ENCODE assay signal across 20 cellular contexts in genomic region chr10:52950578-52950977, GRCh38.
DNase-seq lines count a peak whose midpoint lies in the region; ATAC-seq and TF ChIP-seq lines count a peak whose summit lies in the region.
"Had no signal": no experiment of that assay in that cellular context is flagged by ENCODE, and none has a peak within 500 bp of the region (broad histone marks: within the 10 kb centered on the region; RNA-seq: fewer than 3 reads in every experiment).

No MANE protein-coding gene starts in this region.

- no peaks in the 10 kb centered on the region for H3K9me2 ChIP-seq in PC-3 (replicated peaks; ENCODE audit: low read length)

- H3K27me3 ChIP-seq in PC-3 (ENCODE audit: low read length) = no peaks in the 10 kb centered on the region
- H3K27me3 ChIP-seq in effector memory CD4-positive, alpha-beta T cell (replicated peaks; ENCODE audit: control insufficient read depth, insufficient read depth, low read length, poor library complexity, severe bottlenecking) = no peaks in the 10 kb centered on the region

- no peaks in the 10 kb centered on the region for H3K79me2 ChIP-seq in PC-3 (ENCODE audit: low read length)

- no peak overlapping the region for H3K4me2 ChIP-seq in PC-3 (ENCODE audit: low read length)

- no TSS peak for BruUV-seq in PC-3 (replicated peaks; lab: Mats Ljungman, UMichigan)

- ATAC-seq in PC-3 = no peak

- H3K9me3 ChIP-seq in PC-3 (ENCODE audit: low read length) = no peaks in the 10 kb centered on the region
- H3K9me3 ChIP-seq in effector memory CD4-positive, alpha-beta T cell (ENCODE audit: control insufficient read depth, low read length) = no peaks in the 10 kb centered on the region

- POLR2A ChIA-PET in PC-3 (lab: Charles Lee; ENCODE audit: unreplicated experiment) = no interaction called here

- H3K4me3 ChIP-seq in GM12875 (ENCODE audit: low read depth, low read length) = no peak overlapping the region
- H3K4me3 ChIP-seq in PC-3 (ENCODE audit: low read length) = no peak overlapping the region
- no peak overlapping the region for H3K4me3 ChIP-seq in epithelial cell of proximal tubule (ENCODE audit: low read depth, low read length)
- no peak overlapping the region for H3K4me3 ChIP-seq in effector memory CD4-positive, alpha-beta T cell (ENCODE audit: insufficient read depth, low read depth, low read length, poor library complexity, severe bottlenecking)
- H3K4me3 ChIP-seq: SK-N-MC had no signal

- TF ChIP-seq CTCF in GM12875 (IDR thresholded peaks at IDR 0.05; ENCODE audit: borderline replicate concordance, insufficient read depth, low read depth, low read length) (0 out of 2 replicates have a peak, but pooled peaks have one; percentile 8), PC-3 (conservative IDR thresholded peaks at IDR 0.05; ENCODE audit: low read depth, low read length) (no peak; the same call in 1 of the 2 replicates), epithelial cell of proximal tubule (conservative IDR thresholded peaks at IDR 0.05; ENCODE audit: low read depth, low read length) (peak; percentile 18)

- intact Hi-C loops in PC-3 (cut with micrococcal nuclease) (loop anchor here (1.0 to 5.0 kb wide), 7 partner anchors 66 to 1252 kb away; no protein-coding TSS in a partner anchor), posterior vena cava (cut with DNase I) (no loop called here), head of caudate nucleus (cut with DNase I) (no loop called here)

- H3K36me3 ChIP-seq in PC-3 (ENCODE audit: low read depth, low read length) = no peaks in the 10 kb centered on the region
- H3K36me3 ChIP-seq in effector memory CD4-positive, alpha-beta T cell (ENCODE audit: control insufficient read depth, insufficient read depth, low read length) = no peaks in the 10 kb centered on the region

- peak; percentile 41 for DNase-seq in PC-3
- DNase-seq in epithelial cell of proximal tubule (ENCODE audit: low read depth) = no peak
- peak; percentile 36 for DNase-seq in posterior vena cava (ENCODE audit: low spot score)
- no peak for DNase-seq in cortex of kidney (lab: John Stamatoyannopoulos, UW)
- no peak for DNase-seq in head of caudate nucleus
- DNase-seq in effector memory CD4-positive, alpha-beta T cell = no peak
- DNase-seq in NCI-H2081 (lab: John Stamatoyannopoulos, UW) = no peak
- DNase-seq: CD4-positive, CD25-positive, alpha-beta regulatory T cell; COR-L47; DMS 273 treated with DMSO at 0.1 percent for 48 hours; EL; HCEC 1CT; Karpas-422; NCI-H1417 treated with DMSO at 0.1 percent for 48 hours; NCI-H1930; NCI-H2171; NCI-H446 treated with DMSO at 0.1 percent for 48 hours; Right ventricle myocardium superior had no signal

- no peaks in the 10 kb centered on the region for H3F3A ChIP-seq in PC-3 (ENCODE audit: low read length, unreplicated experiment)

- H4K20me1 ChIP-seq in PC-3 (ENCODE audit: low read length) = no peaks in the 10 kb centered on the region

- CTCF ChIA-PET in PC-3 (lab: Charles Lee) = interaction anchor here (0.7 to 4.3 kb wide), 5 partner anchors 66 to 259 kb away, joined by 3 to 64 read pairs (median 4); no protein-coding TSS in a partner anchor

- H3K9ac ChIP-seq in PC-3 (ENCODE audit: low read length) = no peak overlapping the region

- H3K4me1 ChIP-seq in PC-3 (ENCODE audit: insufficient read depth, low read length) = peaks cover 13% of the 10 kb centered on the region
- no peaks in the 10 kb centered on the region for H3K4me1 ChIP-seq in effector memory CD4-positive, alpha-beta T cell (ENCODE audit: control insufficient read depth, insufficient read depth, low read length, poor library complexity, severe bottlenecking)

- H3K27ac ChIP-seq in PC-3 (ENCODE audit: low read length) = no peak overlapping the region
- no peak overlapping the region for H3K27ac ChIP-seq in effector memory CD4-positive, alpha-beta T cell (ENCODE audit: insufficient read depth, low read length, poor library complexity, severe bottlenecking)
- H3K27ac ChIP-seq: SK-N-MC had no signal

- H2AFZ ChIP-seq in PC-3 (ENCODE audit: low read length) = no peak overlapping the region; the same call in 1 of the 2 replicates

Comparison
In these comparisons a context has a peak if more than half of its experiments do, and no peak if none do; other contexts are left out.
1. DNase-seq: peak in PC-3 (single experiment) and posterior vena cava (single experiment); none in epithelial cell of proximal tubule (single experiment), cortex of kidney (single experiment), head of caudate nucleus (0 of 42), effector memory CD4-positive, alpha-beta T cell (0 of 3) and NCI-H2081 (0 of 2).